In the genomic region with DNA sequence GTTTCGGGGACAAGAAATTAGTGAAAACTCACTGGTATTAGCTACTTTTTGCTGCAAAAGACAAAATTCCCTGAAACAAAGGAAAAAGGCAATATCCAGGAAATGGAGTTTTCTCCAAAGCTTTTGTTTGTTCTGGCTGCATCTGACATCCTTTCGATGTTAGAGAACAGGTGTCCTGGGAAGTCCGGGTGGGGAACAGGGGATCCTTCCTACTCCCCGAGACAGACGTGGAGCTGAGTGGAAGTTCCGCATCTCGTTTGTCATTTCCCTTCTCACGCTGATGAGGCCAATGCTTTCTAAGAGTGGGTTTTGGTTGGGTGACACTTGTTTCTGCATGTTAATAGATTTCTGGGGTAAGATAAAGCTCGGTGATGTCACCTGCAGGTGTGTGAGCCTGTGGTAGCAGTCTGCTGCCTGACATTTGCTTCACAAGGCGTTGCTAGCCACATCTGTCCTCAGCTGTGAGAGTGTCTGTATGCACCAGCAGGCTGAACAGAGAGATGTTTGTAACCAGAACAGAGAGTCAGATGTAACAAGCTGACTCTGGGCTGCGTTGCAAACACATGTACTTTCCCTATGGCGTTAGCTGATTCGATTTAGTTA, we compare ENCODE assay signal across 8 cellular contexts.
DNase-seq lines count a peak whose midpoint lies in the region; ATAC-seq and TF ChIP-seq lines count a peak whose summit lies in the region.

No MANE protein-coding gene starts in this region.

- peaks cover 73% of the 10 kb centered on the region for H3K4me1 Mint-ChIP-seq in activated naive CD8-positive, alpha-beta T cell treated with anti-CD3 and anti-CD28 coated beads, Interleukin-2, amount 50 U/mL, for 24 hours

- peak overlapping the region; percentile 55 for H3K4me2 ChIP-seq in OCI-LY1 (ENCODE audit: low read length)

- H3K9ac ChIP-seq in OCI-LY1 (ENCODE audit: low read length) = no peak overlapping the region

- H3K27ac Mint-ChIP-seq in activated naive CD8-positive, alpha-beta T cell treated with anti-CD3 and anti-CD28 coated beads, Interleukin-2, amount 50 U/mL, for 24 hours = peak overlapping the region; percentile 87

- peak overlapping the region; percentile 22 for H3K4me3 ChIP-seq in OCI-LY1 (ENCODE audit: low read depth, low read length, poor library complexity, severe bottlenecking)

- H3K36me3 Mint-ChIP-seq in activated naive CD8-positive, alpha-beta T cell treated with anti-CD3 and anti-CD28 coated beads, Interleukin-2, amount 50 U/mL, for 24 hours (ENCODE audit: low read depth) = no peaks in the 10 kb centered on the region

- no peak overlapping the region for H2AFZ ChIP-seq in OCI-LY1 (ENCODE audit: low read length)

- H3K27ac ChIP-seq in OCI-LY1 (ENCODE audit: low read depth, low read length, poor library complexity, severe bottlenecking) = no peak overlapping the region

- ATAC-seq in GM18499 (IDR thresholded peaks at IDR 0.05; ENCODE audit: insufficient read depth, unreplicated experiment) (peak; percentile 61), HG02678 (IDR thresholded peaks at IDR 0.05; ENCODE audit: unreplicated experiment) (peak; percentile 96)
- ATAC-seq in activated naive CD8-positive, alpha-beta T cell treated with anti-CD3 and anti-CD28 coated beads, Interleukin-2, amount 50 U/mL, for 24 hours = peak; percentile 98

- no peaks in the 10 kb centered on the region for H3K79me2 ChIP-seq in OCI-LY1 (ENCODE audit: insufficient read depth, low read length)

- TF ChIP-seq CTCF in OCI-LY1 (IDR thresholded peaks at IDR 0.05; ENCODE audit: low read length) = no peak

- in situ Hi-C loops in KBM-7 (cut with MboI; ENCODE audit: low pct_unique_long_range_greater_than_20kb, low sequenced_read_pairs) = no loop called here

- no peaks in the 10 kb centered on the region for H3K9me3 Mint-ChIP-seq in activated naive CD8-positive, alpha-beta T cell treated with anti-CD3 and anti-CD28 coated beads, Interleukin-2, amount 50 U/mL, for 24 hours

- H3K36me3 ChIP-seq in OCI-LY1 (ENCODE audit: insufficient read depth, low read length) = no peaks in the 10 kb centered on the region

- peaks cover 14% of the 10 kb centered on the region for H3K4me1 ChIP-seq in OCI-LY1 (ENCODE audit: insufficient read depth, low read length, severe bottlenecking)

- DNase-seq in activated naive CD8-positive, alpha-beta T cell treated with anti-CD3 and anti-CD28 coated beads, Interleukin-2, amount 50 U/mL, for 24 hours = peak; percentile 58
- DNase-seq in stimulated activated CD4-positive, alpha-beta T cell treated with anti-CD3 and anti-CD28 coated beads, Interleukin-4, amount 100 ng/mL, for 4 hours = peak; percentile 32 to 72
- DNase-seq in NCI-H128 (lab: John Stamatoyannopoulos, UW; ENCODE audit: unreplicated experiment) = no peak
- no peak for DNase-seq in KBM-7
- DNase-seq in AG20443 (ENCODE audit: low spot score) = no peak

- no peaks in the 10 kb centered on the region for H3K9me3 ChIP-seq in OCI-LY1 (ENCODE audit: low read length)

- H3F3A ChIP-seq in OCI-LY1 (ENCODE audit: insufficient read depth, low read length) = no peaks in the 10 kb centered on the region

- peak overlapping the region; percentile 56 for H3K4me3 Mint-ChIP-seq in activated naive CD8-positive, alpha-beta T cell treated with anti-CD3 and anti-CD28 coated beads, Interleukin-2, amount 50 U/mL, for 24 hours

- H3K27me3 ChIP-seq in OCI-LY1 (ENCODE audit: insufficient read depth, low read length) = peaks cover 7% of the 10 kb centered on the region; the same call in 1 of the 2 replicates

- peaks cover 47% of the 10 kb centered on the region for H3K27me3 Mint-ChIP-seq in activated naive CD8-positive, alpha-beta T cell treated with anti-CD3 and anti-CD28 coated beads, Interleukin-2, amount 50 U/mL, for 24 hours

- no peaks in the 10 kb centered on the region for H4K20me1 ChIP-seq in OCI-LY1 (ENCODE audit: insufficient read depth, low read length)

- no peaks in the 10 kb centered on the region for H3K9me2 ChIP-seq in OCI-LY1 (ENCODE audit: low read depth, low read length)

Comparison
In these comparisons a context has a peak if more than half of its experiments do, and no peak if none do; other contexts are left out.
1. DNase-seq: peak in activated naive CD8-positive, alpha-beta T cell treated with anti-CD3 and anti-CD28 coated beads, Interleukin-2, amount 50 U/mL, for 24 hours (single experiment) and stimulated activated CD4-positive, alpha-beta T cell treated with anti-CD3 and anti-CD28 coated beads, Interleukin-4, amount 100 ng/mL, for 4 hours (2 of 2); none in NCI-H128 (single experiment), KBM-7 (single experiment) and AG20443 (single experiment).
2. Peak in every context shown above with its lines, with median percentiles within 50 percentile points of each other: ATAC-seq.